25 cellular contexts compared by ENCODE assay signal in the genomic region with DNA sequence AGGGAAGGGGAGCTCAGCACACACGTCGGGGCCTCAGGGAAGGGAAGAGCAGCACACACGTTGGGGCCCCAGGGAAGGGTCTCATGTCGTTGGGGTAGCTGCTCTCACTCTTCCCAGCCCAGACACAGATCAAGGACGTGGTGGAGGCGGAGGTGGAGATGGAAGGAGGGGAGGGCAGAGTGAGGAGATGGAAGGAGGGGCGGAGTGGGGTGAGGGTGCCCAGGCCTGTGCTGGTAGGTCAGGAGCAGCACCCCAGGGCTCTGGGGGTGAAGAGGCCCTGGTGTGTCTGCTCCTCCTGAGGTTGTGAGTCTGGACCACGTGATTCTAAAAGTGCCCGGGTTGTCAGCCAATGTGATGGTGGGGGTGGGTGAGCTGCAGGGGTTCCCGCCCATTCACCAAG. TPM values are rescaled to one million over a fixed set of nuclear protein-coding genes. Genes with fewer than 3 reads are reported as not detected.
"Had no signal": no experiment of that assay in that cellular context is flagged by ENCODE, and none has a peak within 500 bp of the region (broad histone marks: within the 10 kb centered on the region; RNA-seq: fewer than 3 reads in every experiment).

No MANE protein-coding gene starts in this region.

- H3K4me1 ChIP-seq: left lung, stomach, thyroid gland, upper lobe of left lung, vagina had no signal

- H3K36me3 ChIP-seq: ovary had no signal

- H3K27ac ChIP-seq: left lung, ovary, stomach, thyroid gland, upper lobe of left lung, vagina had no signal

- H3K4me3 Mint-ChIP-seq: activated CD4-positive, alpha-beta T cell treated with anti-CD3 and anti-CD28 coated beads for 36 hours; activated naive CD8-positive, alpha-beta T cell; activated T-cell treated with anti-CD3 and anti-CD28 coated beads, Interleukin-2, amount 50 U/mL, for 72 hours; central memory CD8-positive, alpha-beta T cell; nephron progenitor cell; T-helper 2 cell treated with Interferon-gamma antibody and Interleukin-4, amounts not matched to agents 5 μg/mL and 100 μg/mL, for 36 hours had no signal

- DNase-seq: activated CD4-positive, alpha-beta T cell treated with anti-CD3 and anti-CD28 coated beads for 36 hours; activated CD4-positive, alpha-beta T cell treated with anti-CD3 and anti-CD28 coated beads, Interleukin-2, amount 50 U/mL, for 4 hours; activated CD4-positive, CD25-positive, alpha-beta regulatory T cell; activated naive CD4-positive, alpha-beta T cell; activated T-cell treated with anti-CD3 and anti-CD28 coated beads for 4 hours; activated T-cell treated with anti-CD3 and anti-CD28 coated beads, Interleukin-2, amount 50 U/mL, for 72 hours; anterior cingulate cortex; effector memory CD4-positive, alpha-beta T cell; nephron progenitor cell; retina; stimulated activated CD4-positive, alpha-beta T cell treated with anti-CD3 and anti-CD28 coated beads, Interleukin-12 subunit alpha, Interleukin-12 subunit beta, amount 100 ng/mL, for 4 hours; stimulated activated CD4-positive, alpha-beta T cell treated with anti-CD3 and anti-CD28 coated beads, Interleukin-4, amount 100 ng/mL, for 1 hour; stomach; thyroid gland had no signal

- H3K27me3 Mint-ChIP-seq: activated CD4-positive, alpha-beta T cell treated with anti-CD3 and anti-CD28 coated beads for 36 hours; activated naive CD8-positive, alpha-beta T cell; central memory CD8-positive, alpha-beta T cell; progenitor cell of endocrine pancreas had no signal

- H3K9me3 ChIP-seq: left lung, ovary, stomach, thyroid gland, upper lobe of left lung, vagina had no signal

- H3K4me3 ChIP-seq: left lung, lung, ovary, skin epidermis, stomach, thyroid gland, upper lobe of left lung, vagina had no signal

- H3K36me3 Mint-ChIP-seq: activated naive CD8-positive, alpha-beta T cell had no signal

- H3K27ac Mint-ChIP-seq: activated CD4-positive, alpha-beta T cell treated with anti-CD3 and anti-CD28 coated beads for 36 hours; activated naive CD8-positive, alpha-beta T cell; activated T-cell treated with anti-CD3 and anti-CD28 coated beads, Interleukin-2, amount 50 U/mL, for 72 hours; nephron progenitor cell; progenitor cell of endocrine pancreas; T-helper 2 cell treated with Interferon-gamma antibody and Interleukin-4, amounts not matched to agents 5 μg/mL and 100 μg/mL, for 36 hours had no signal

- H3K9me3 Mint-ChIP-seq: activated T-cell treated with anti-CD3 and anti-CD28 coated beads, Interleukin-2, amount 50 U/mL, for 72 hours; central memory CD8-positive, alpha-beta T cell; nephron progenitor cell; T-helper 2 cell treated with Interferon-gamma antibody and Interleukin-4, amounts not matched to agents 5 μg/mL and 100 μg/mL, for 36 hours had no signal

- ATAC-seq: activated CD4-positive, alpha-beta T cell treated with anti-CD3 and anti-CD28 coated beads for 36 hours; activated T-cell treated with anti-CD3 and anti-CD28 coated beads, Interleukin-2, amount 50 U/mL, for 72 hours; left lung; sciatic nerve had no signal

- H3K4me1 Mint-ChIP-seq: central memory CD8-positive, alpha-beta T cell; nephron progenitor cell had no signal

- H3K27me3 ChIP-seq: left lung, ovary, stomach, thyroid gland, upper lobe of left lung, vagina had no signal

RNA-seq across cellular contexts. Expression of a gene that starts 28.8 kb away (rescaled TPM):
- polyA plus RNA-seq: stomach had no signal
